ENCODE assay signal across 15 cellular contexts in genomic region chr3:142235690-142236089, GRCh38. TPM values are rescaled to one million over a fixed set of nuclear protein-coding genes. Genes with fewer than 3 reads are reported as not detected.
DNase-seq lines count a peak whose midpoint lies in the region; ATAC-seq and TF ChIP-seq lines count a peak whose summit lies in the region.
"Had no signal": no experiment of that assay in that cellular context is flagged by ENCODE, and none has a peak within 500 bp of the region (broad histone marks: within the 10 kb centered on the region; RNA-seq: fewer than 3 reads in every experiment).

No MANE protein-coding gene starts in this region.

- no peak overlapping the region for H2BK20ac ChIP-seq in H9 (ENCODE audit: low read depth, low read length, poor library complexity, severe bottlenecking)

- intact Hi-C loops in colonic mucosa (cut with DNase I) (no loop called here), mucosa of descending colon (cut with DNase I, micrococcal nuclease) (no loop called here)

- H3K36me3 ChIP-seq in Peyer's patch = no peaks in the 10 kb centered on the region
- H3K36me3 ChIP-seq in colonic mucosa = no peaks in the 10 kb centered on the region
- no peaks in the 10 kb centered on the region for H3K36me3 ChIP-seq in mucosa of descending colon (ENCODE audit: low read depth)

- no peaks in the 10 kb centered on the region for H3K23me2 ChIP-seq in H9 (ENCODE audit: insufficient read length, low read depth, low read length, poor library complexity, severe bottlenecking)

- H2BK15ac ChIP-seq in H9 (ENCODE audit: low read depth, low read length) = no peak overlapping the region

- H3K56ac ChIP-seq in H9 (ENCODE audit: insufficient read length, low read depth, low read length) = no peak overlapping the region

- no peak overlapping the region for H3K27ac Mint-ChIP-seq in H9
- H3K27ac Mint-ChIP-seq: CD4-positive, alpha-beta memory T cell had no signal

- no peak overlapping the region for H3K4me3 Mint-ChIP-seq in H9
- H3K4me3 Mint-ChIP-seq: CD4-positive, alpha-beta memory T cell had no signal

- H4K8ac ChIP-seq in H9 (replicated peaks; ENCODE audit: insufficient read length, low read depth, low read length) = no peak overlapping the region

- H3K27ac ChIP-seq in Peyer's patch (peak overlapping the region in 3 of 4 donors; percentile 46 to 81 (median 61)), colonic mucosa (peak overlapping the region; percentile 37), H9 (ENCODE audit: insufficient read length, low read depth, low read length) (no peak overlapping the region)

- peak; percentile 51 for ATAC-seq in mucosa of descending colon
- ATAC-seq in esophagus mucosa = no peak

- no peak overlapping the region for H3K4me3 ChIP-seq in Peyer's patch
- no peak overlapping the region for H3K4me3 ChIP-seq in colonic mucosa
- H3K4me3 ChIP-seq in mucosa of descending colon = no peak overlapping the region

- no peak for TF ChIP-seq POLR2A in Peyer's patch (IDR thresholded peaks at IDR 0.05)

- WGBS in H9 (ENCODE audit: extremely low coverage, insufficient read length, low lambda C conversion rate) = no CpG with 5 or more reads among the region's 1 CpG

- H3K4me2 ChIP-seq in H9 (ENCODE audit: insufficient read depth, insufficient read length, low read length) = no peak overlapping the region

- no peak overlapping the region for H3K23ac ChIP-seq in H9 (ENCODE audit: insufficient read length, low read depth, low read length)

- no peak overlapping the region for H4K91ac ChIP-seq in H9 (ENCODE audit: insufficient read length, low read depth, low read length)

- H2BK12ac ChIP-seq in H9 (ENCODE audit: insufficient read length, low read depth, low read length) = no peak overlapping the region

- H3K18ac ChIP-seq in H9 (ENCODE audit: insufficient read length, low read depth, low read length) = no peak overlapping the region

- no peak overlapping the region for H3K14ac ChIP-seq in H9 (ENCODE audit: insufficient read depth, low read length)

- H2AFZ ChIP-seq in H9 (ENCODE audit: low read length) = no peak overlapping the region

- no peaks in the 10 kb centered on the region for H3K27me3 ChIP-seq in Peyer's patch
- H3K27me3 ChIP-seq in colonic mucosa = no peaks in the 10 kb centered on the region
- no peaks in the 10 kb centered on the region for H3K27me3 ChIP-seq in H9 (ENCODE audit: insufficient read depth, low read length)

- DNase-seq in Peyer's patch (no peak), colonic mucosa (no peak), mucosa of descending colon (no peak), mucosa of gallbladder (ENCODE audit: low spot score) (no peak), H9 (no peak)
- DNase-seq: C1 segment of cervical spinal cord; Calu3; CD4-positive, alpha-beta memory T cell; COR-L47; DMS53; DMS79 treated with DMSO at 0.1 percent for 48 hours; GF-D8; GOT3; HCEC 1CT had no signal

- H3K9me3 Mint-ChIP-seq in H9 = peaks cover 0 to 2% of the 10 kb centered on the region in 2 experiments; a peak in 3 of 5 replicates

- H3T11ph ChIP-seq in H9 (ENCODE audit: low read length) = no peak overlapping the region

- H2BK5ac ChIP-seq in H9 (ENCODE audit: insufficient read length, low read length) = no peak overlapping the region

- H3K4me1 Mint-ChIP-seq in H9 = 0 out of 4 replicates have a peak, but pooled peaks cover 0 to 3% of the 10 kb centered on the region in 2 experiments
- H3K4me1 Mint-ChIP-seq: CD4-positive, alpha-beta memory T cell had no signal

- no peak overlapping the region for H2AK5ac ChIP-seq in H9 (ENCODE audit: insufficient read length, low read length)

- H3K9ac ChIP-seq in colonic mucosa (ENCODE audit: low read depth in 2 of 2, low read length in 2 of 2) (peak overlapping the region in 1 of 2 donors; percentile 5), H9 (ENCODE audit: extremely low read depth, insufficient read length, low read length) (no peak overlapping the region)

- H3K4me1 ChIP-seq in Peyer's patch (peaks cover 0 to 3% (median 0%) of the 10 kb centered on the region in 4 donors), colonic mucosa (no peaks in the 10 kb centered on the region), mucosa of descending colon (ENCODE audit: low read depth) (peaks cover 7% of the 10 kb centered on the region), H9 (ENCODE audit: insufficient read depth, low read length) (no peaks in the 10 kb centered on the region)

- no peaks in the 10 kb centered on the region for H3K36me3 Mint-ChIP-seq in H9 (ENCODE audit: insufficient read depth in 1 of 3, low read depth in 3 of 3)
- H3K36me3 Mint-ChIP-seq: CD4-positive, alpha-beta memory T cell had no signal

- H4K5ac ChIP-seq in H9 (ENCODE audit: insufficient read length, low read depth, low read length) = no peak overlapping the region

- no peak overlapping the region for H2BK120ac ChIP-seq in H9 (ENCODE audit: low read depth, low read length, poor library complexity, severe bottlenecking)

- H3K9me3 ChIP-seq in Peyer's patch (no peaks in the 10 kb centered on the region), colonic mucosa (no peaks in the 10 kb centered on the region), mucosa of descending colon (no peaks in the 10 kb centered on the region), H9 (ENCODE audit: control insufficient read depth, low read depth, low read length) (no peaks in the 10 kb centered on the region)

- no peaks in the 10 kb centered on the region for H3K79me1 ChIP-seq in H9 (ENCODE audit: insufficient read depth, low read depth, low read length, poor library complexity, severe bottlenecking)

- no peak overlapping the region for H3K4ac ChIP-seq in H9 (ENCODE audit: low read depth, low read length)

- H3K27me3 Mint-ChIP-seq in H9 (ENCODE audit: low read depth) = no peaks in the 10 kb centered on the region

- H3K79me2 ChIP-seq in H9 (ENCODE audit: insufficient read depth, low read length) = no peaks in the 10 kb centered on the region

- no peaks in the 10 kb centered on the region for H4K20me1 ChIP-seq in H9 (ENCODE audit: control insufficient read depth, insufficient read depth, insufficient read length)

- TF ChIP-seq CTCF in Peyer's patch (IDR thresholded peaks at IDR 0.05) (no peak), colonic mucosa (IDR thresholded peaks at IDR 0.05) (no peak), mucosa of descending colon (IDR thresholded peaks at IDR 0.05) (no peak), H9 (conservative IDR thresholded peaks at IDR 0.05) (no peak)

RNA-seq across cellular contexts. Expression of gene GK5, which starts 10.3 kb away (rescaled TPM):
- total RNA-seq in Peyer's patch (10 to 100 TPM; 43.7 to 80.2 (median 69.3) TPM), colonic mucosa (10 to 100 TPM; 35.2 to 40.7 TPM), mucosa of descending colon (10 to 100 TPM; 44.7 to 45.4 (median 45.1) TPM), esophagus mucosa (12.1 TPM), mucosa of gallbladder (25.2 TPM), H9 (2021) (10.7 and 13.2 TPM in 2 replicates)
